ENCODE assay signal across 28 cellular contexts in genomic region chr3:51896607-51897305, GRCh38. TPM values are rescaled to one million over a fixed set of nuclear protein-coding genes. Genes with fewer than 3 reads are reported as not detected.
"Had no signal": no experiment of that assay in that cellular context is flagged by ENCODE, and none has a peak within 500 bp of the region (broad histone marks: within the 10 kb centered on the region; RNA-seq: fewer than 3 reads in every experiment).

No MANE protein-coding gene starts in this region.

- H3K4me1 Mint-ChIP-seq: activated B cell treated with CpG ODN at 0.5 μM for 24 hours, brain had no signal

- H3K36me3 Mint-ChIP-seq: activated CD8-positive, alpha-beta memory T cell treated with anti-CD3 and anti-CD28 coated beads, Interleukin-2, amount 10 ng/mL, durations not matched to agents 7 days and 5 days; activated naive CD4-positive, alpha-beta T cell treated with anti-CD3 and anti-CD28 coated beads, Interleukin-2, amount 50 U/mL, for 24 hours; brain; T-cell had no signal

- H3K4me1 ChIP-seq: ascending aorta had no signal

- H3K27me3 ChIP-seq: ascending aorta had no signal

- H3K36me3 ChIP-seq: ascending aorta had no signal

- H3K4me3 Mint-ChIP-seq: activated B cell treated with CpG ODN at 0.5 μM for 24 hours; activated CD4-positive, alpha-beta T cell treated with anti-CD3 and anti-CD28 coated beads, Interleukin-2, amount 10 ng/mL, durations not matched to agents 24 days and 14 days; activated CD8-positive, alpha-beta memory T cell treated with anti-CD3 and anti-CD28 coated beads, Interleukin-2, amount 10 ng/mL, durations not matched to agents 7 days and 5 days; activated naive CD4-positive, alpha-beta T cell treated with anti-CD3 and anti-CD28 coated beads, Interleukin-2, amount 50 U/mL, for 24 hours; activated T-cell treated with anti-CD3 and anti-CD28 coated beads, Interleukin-2, amount 50 U/mL, for 24 hours; activated T-helper 1 cell treated with anti-CD3 and anti-CD28 coated beads, Interleukin-12 subunit alpha, Interleukin-12 subunit beta, Interleukin-2, Interleukin-4 antibody, amounts not matched to agents 30 ng/mL and 10 ng/mL and 1 ng/mL, durations not matched to agents 14 hours and 24 hours and 36 hours; brain; T-cell had no signal

- H3K27ac ChIP-seq: ascending aorta, PC-9 had no signal

- DNase-seq: activated B cell treated with CpG ODN at 0.5 μM for 24 hours; activated CD4-positive, alpha-beta T cell treated with anti-CD3 and anti-CD28 coated beads for 1 hour; activated CD4-positive, alpha-beta T cell treated with anti-CD3 and anti-CD28 coated beads, Interleukin-2, amount 10 ng/mL, durations not matched to agents 24 days and 14 days; activated CD4-positive, alpha-beta T cell treated with anti-CD3 and anti-CD28 coated beads, Interleukin-2, amount 50 U/mL, for 48 hours; activated effector memory CD4-positive, alpha-beta T cell treated with Interleukin-2 at 50 U/mL for 16 hours; activated naive CD4-positive, alpha-beta T cell; activated T-cell treated with anti-CD3 and anti-CD28 coated beads, Interleukin-2, amount 50 U/mL, for 24 hours; amniotic stem cell; cerebellar nuclear complex; Kasumi-1; KBM-7; NCI-H1105; NCI-H1436; NCI-H1694 treated with DMSO at 0.1 percent for 48 hours; NCI-H2081; NCI-H446; NCI-H524; PC-9; SIG-M5; T-cell; T-helper 2 cell; T1000 had no signal

- ATAC-seq: activated CD8-positive, alpha-beta memory T cell treated with anti-CD3 and anti-CD28 coated beads, Interleukin-2, amount 10 ng/mL, durations not matched to agents 7 days and 5 days; T-cell had no signal

- H3K27ac Mint-ChIP-seq: activated B cell treated with CpG ODN at 0.5 μM for 24 hours; activated CD4-positive, alpha-beta T cell treated with anti-CD3 and anti-CD28 coated beads, Interleukin-2, amount 10 ng/mL, durations not matched to agents 24 days and 14 days; activated CD8-positive, alpha-beta memory T cell treated with anti-CD3 and anti-CD28 coated beads, Interleukin-2, amount 10 ng/mL, durations not matched to agents 7 days and 5 days; activated naive CD4-positive, alpha-beta T cell treated with anti-CD3 and anti-CD28 coated beads, Interleukin-2, amount 50 U/mL, for 24 hours; activated T-cell treated with anti-CD3 and anti-CD28 coated beads, Interleukin-2, amount 50 U/mL, for 24 hours; activated T-helper 1 cell treated with anti-CD3 and anti-CD28 coated beads, Interleukin-12 subunit alpha, Interleukin-12 subunit beta, Interleukin-2, Interleukin-4 antibody, amounts not matched to agents 30 ng/mL and 10 ng/mL and 1 ng/mL, durations not matched to agents 14 hours and 24 hours and 36 hours; brain; T-cell had no signal

- H3K4me2 ChIP-seq: PC-9 had no signal

- H3K9me3 ChIP-seq: ascending aorta had no signal

- H3K4me3 ChIP-seq: ascending aorta, PC-9 had no signal

- H3K9me3 Mint-ChIP-seq: activated B cell treated with CpG ODN at 0.5 μM for 24 hours; activated CD4-positive, alpha-beta T cell treated with anti-CD3 and anti-CD28 coated beads, Interleukin-2, amount 10 ng/mL, durations not matched to agents 24 days and 14 days; activated naive CD4-positive, alpha-beta T cell treated with anti-CD3 and anti-CD28 coated beads, Interleukin-2, amount 50 U/mL, for 24 hours; activated T-cell treated with anti-CD3 and anti-CD28 coated beads, Interleukin-2, amount 50 U/mL, for 24 hours; activated T-helper 1 cell treated with anti-CD3 and anti-CD28 coated beads, Interleukin-12 subunit alpha, Interleukin-12 subunit beta, Interleukin-2, Interleukin-4 antibody, amounts not matched to agents 30 ng/mL and 10 ng/mL and 1 ng/mL, durations not matched to agents 14 hours and 24 hours and 36 hours; brain; T-cell had no signal

RNA-seq across cellular contexts. Expression of gene IQCF1, which starts 6.4 kb away (rescaled TPM):
- total RNA-seq: activated B cell treated with CpG ODN at 0.5 μM for 24 hours; activated CD4-positive, alpha-beta T cell treated with anti-CD3 and anti-CD28 coated beads, Interleukin-2, amount 10 ng/mL, durations not matched to agents 24 days and 14 days; activated CD8-positive, alpha-beta memory T cell treated with anti-CD3 and anti-CD28 coated beads, Interleukin-2, amount 10 ng/mL, durations not matched to agents 7 days and 5 days; activated T-helper 1 cell treated with anti-CD3 and anti-CD28 coated beads, Interleukin-12 subunit alpha, Interleukin-12 subunit beta, Interleukin-2, Interleukin-4 antibody, amounts not matched to agents 30 ng/mL and 10 ng/mL and 1 ng/mL, durations not matched to agents 14 hours and 24 hours and 36 hours; ascending aorta; cardiac septum; PC-9; T-cell had no signal

RNA-seq across cellular contexts. Expression of gene IQCF5, which starts 21.4 kb away (rescaled TPM):
- total RNA-seq: activated B cell treated with CpG ODN at 0.5 μM for 24 hours; activated CD4-positive, alpha-beta T cell treated with anti-CD3 and anti-CD28 coated beads, Interleukin-2, amount 10 ng/mL, durations not matched to agents 24 days and 14 days; activated CD8-positive, alpha-beta memory T cell treated with anti-CD3 and anti-CD28 coated beads, Interleukin-2, amount 10 ng/mL, durations not matched to agents 7 days and 5 days; activated T-helper 1 cell treated with anti-CD3 and anti-CD28 coated beads, Interleukin-12 subunit alpha, Interleukin-12 subunit beta, Interleukin-2, Interleukin-4 antibody, amounts not matched to agents 30 ng/mL and 10 ng/mL and 1 ng/mL, durations not matched to agents 14 hours and 24 hours and 36 hours; ascending aorta; cardiac septum; PC-9; T-cell had no signal

RNA-seq across cellular contexts. Expression of gene IQCF2, which starts 35.3 kb away (rescaled TPM):
- total RNA-seq: activated B cell treated with CpG ODN at 0.5 μM for 24 hours; activated CD4-positive, alpha-beta T cell treated with anti-CD3 and anti-CD28 coated beads, Interleukin-2, amount 10 ng/mL, durations not matched to agents 24 days and 14 days; activated CD8-positive, alpha-beta memory T cell treated with anti-CD3 and anti-CD28 coated beads, Interleukin-2, amount 10 ng/mL, durations not matched to agents 7 days and 5 days; activated T-helper 1 cell treated with anti-CD3 and anti-CD28 coated beads, Interleukin-12 subunit alpha, Interleukin-12 subunit beta, Interleukin-2, Interleukin-4 antibody, amounts not matched to agents 30 ng/mL and 10 ng/mL and 1 ng/mL, durations not matched to agents 14 hours and 24 hours and 36 hours; ascending aorta; cardiac septum; PC-9; T-cell had no signal
